Comparison of ENCODE assay signal across 37 cellular contexts in the genomic region with DNA sequence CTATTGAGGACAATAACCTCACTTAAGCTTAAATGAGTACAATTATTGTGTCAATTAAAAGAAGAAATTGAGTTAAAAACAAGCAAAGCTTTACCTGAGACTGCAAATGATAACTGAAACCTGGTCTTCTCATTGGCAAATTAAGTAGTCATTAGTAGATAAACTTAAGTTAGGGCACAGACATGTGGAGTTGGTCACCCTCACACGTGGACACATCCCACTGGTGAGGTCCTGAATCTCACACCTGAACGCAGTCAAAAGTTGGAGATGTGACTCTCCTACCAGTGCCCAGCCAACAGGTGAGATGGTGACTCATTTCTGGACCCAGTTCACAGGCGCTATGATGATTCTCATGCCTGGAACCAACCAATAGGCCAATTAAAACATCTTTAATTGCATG.
DNase-seq lines count a peak whose midpoint lies in the region; ATAC-seq, FAIRE-seq and TF ChIP-seq lines count a peak whose summit lies in the region.
"Had no signal": no experiment of that assay in that cellular context is flagged by ENCODE, and none has a peak within 500 bp of the region (broad histone marks: within the 10 kb centered on the region; RNA-seq: fewer than 3 reads in every experiment).

No MANE protein-coding gene starts in this region.

- no peaks in the 10 kb centered on the region for H3K9me3 Mint-ChIP-seq in activated CD4-positive, alpha-beta T cell treated with anti-CD3 and anti-CD28 coated beads for 36 hours (ENCODE audit: low read depth)
- H3K9me3 Mint-ChIP-seq: CD4-positive, alpha-beta T cell; CD8-positive, alpha-beta T cell had no signal

- H3K4me3 Mint-ChIP-seq in activated CD4-positive, alpha-beta T cell treated with anti-CD3 and anti-CD28 coated beads for 36 hours: no peak overlapping the region
- H3K4me3 Mint-ChIP-seq: B cell; CD14-positive monocyte; CD4-positive, alpha-beta memory T cell; CD4-positive, alpha-beta T cell; CD4-positive, CD25-positive, alpha-beta regulatory T cell; CD8-positive, alpha-beta memory T cell; CD8-positive, alpha-beta T cell had no signal

- POLR2A ChIA-PET in HepG2 (lab: Yijun Ruan, JAX): no interaction called here
- POLR2A ChIA-PET in HEK293 (lab: Yijun Ruan, JAX): no interaction called here
- POLR2A ChIA-PET in activated CD4-positive, alpha-beta T cell treated with anti-CD3 and anti-CD28 coated beads for 36 hours (lab: Charles Lee): no interaction called here

- H3K9ac ChIP-seq in HepG2 (ENCODE audit: insufficient read depth, low read depth, low read length): no peak overlapping the region
- H3K9ac ChIP-seq: BLaER1; BLaER1 treated with 17β-estradiol and CSF1 and Interleukin-3, amounts not matched to agents 10 nM and 100 nM had no signal

- H3K36me3 ChIP-seq in HepG2 (replicated peaks in 1 of 2; ENCODE audit: control insufficient read depth in 1 of 2, insufficient read depth in 2 of 2, low read length in 2 of 2) (no peaks in the 10 kb centered on the region), right lobe of liver (no peaks in the 10 kb centered on the region), HEK293 (ENCODE audit: control insufficient read depth in 2 of 2, insufficient read depth in 1 of 2, low read length in 2 of 2) (no peaks in the 10 kb centered on the region), RWPE2 (ENCODE audit: low read depth) (no peaks in the 10 kb centered on the region)
- H3K36me3 ChIP-seq: BE2C; BLaER1; BLaER1 treated with 17β-estradiol and CSF1 and Interleukin-3, amounts not matched to agents 10 nM and 100 nM had no signal

- TF ChIP-seq CTCF in HepG2 (CRISPR knock-in tag; IDR thresholded peaks at IDR 0.05) (no peak), right lobe of liver (IDR thresholded peaks at IDR 0.05) (no peak), HEK293 (tag by site-specific recombination; IDR thresholded peaks at IDR 0.05) (no peak), RWPE2 (IDR thresholded peaks at IDR 0.05; ENCODE audit: poor library complexity, severe bottlenecking) (no peak)

- no peak overlapping the region for H3K27ac ChIP-seq in HepG2 (ENCODE audit: extremely low read length, insufficient read depth, low read length)
- H3K27ac ChIP-seq in right lobe of liver: no peak overlapping the region
- H3K27ac ChIP-seq in HEK293 (ENCODE audit: extremely low read depth, low read depth, low read length): no peak overlapping the region
- no peak overlapping the region for H3K27ac ChIP-seq in RWPE2 (ENCODE audit: poor library complexity, severe bottlenecking)
- H3K27ac ChIP-seq: 22Rv1; BLaER1; BLaER1 treated with 17β-estradiol and CSF1 and Interleukin-3, amounts not matched to agents 10 nM and 100 nM; C4-2B had no signal

- no peak overlapping the region for H2AFZ ChIP-seq in HepG2 (ENCODE audit: low read length)

- DNase-seq in cardiac septum (ENCODE audit: low spot score) (peak; percentile 14), left cardiac atrium (no peak), HepG2 (ENCODE audit: low spot score) (no peak), right lobe of liver (no peak), RWPE2 (ENCODE audit: low spot score) (peak; percentile 10)
- DNase-seq in activated CD4-positive, alpha-beta T cell treated with anti-CD3 and anti-CD28 coated beads for 36 hours: no peak
- DNase-seq: 8988T; ACHN; AML-193; BE2C; C1 segment of cervical spinal cord; Caco-2; Calu3; CD4-positive, alpha-beta memory T cell; CD4-positive, alpha-beta T cell; CD4-positive, CD25-positive, alpha-beta regulatory T cell; CD8-positive, alpha-beta memory T cell; CD8-positive, alpha-beta T cell; COR-L47; DMS 273 treated with DMSO at 0.1 percent for 48 hours; DMS153; DMS53; DMS79; DMS79 treated with DMSO at 0.1 percent for 48 hours; DND-41; EL had no signal

- intact Hi-C loops in cardiac septum (cut with DNase I) (no loop called here), left cardiac atrium (cut with DNase I) (no loop called here), HepG2 (cut with micrococcal nuclease; ENCODE audit: unreplicated experiment) (no loop called here), right lobe of liver (cut with DNase I) (no loop called here)
- intact Hi-C loops in activated CD4-positive, alpha-beta T cell treated with anti-CD3 and anti-CD28 coated beads for 36 hours (cut with DNase I, micrococcal nuclease): no loop called here

- TF ChIP-seq EP300 in HepG2 (IDR thresholded peaks at IDR 0.05; ENCODE audit: low read depth in 2 of 2, low read length in 2 of 2) (no peak), HepG2 (CRISPR knock-in tag; IDR thresholded peaks at IDR 0.05; ENCODE audit: borderline replicate concordance) (no peak)

- ATAC-seq in left cardiac atrium (no peak), HepG2 (no peak), right lobe of liver (no peak), RWPE2 (ENCODE audit: low read depth) (no peak), HG02870 (IDR thresholded peaks at IDR 0.05; ENCODE audit: unreplicated experiment) (no peak)
- ATAC-seq in activated CD4-positive, alpha-beta T cell treated with anti-CD3 and anti-CD28 coated beads for 36 hours: no peak
- ATAC-seq: A549; CD8-positive, alpha-beta T cell had no signal

- no peak overlapping the region for H3K4me2 ChIP-seq in HepG2 (ENCODE audit: low read depth, low read length)
- H3K4me2 ChIP-seq: A549; BLaER1; BLaER1 treated with 17β-estradiol and CSF1 and Interleukin-3, amounts not matched to agents 10 nM and 100 nM had no signal

- in situ Hi-C loops in HepG2 (cut with HindIII; ENCODE audit: extremely low pct_ligation_motif_present, low pct_unique_long_range_greater_than_20kb): no loop called here

- BruUV-seq in HepG2 (replicated peaks; lab: Mats Ljungman, UMichigan): no TSS peak

- no peak overlapping the region for H3K27ac Mint-ChIP-seq in activated CD4-positive, alpha-beta T cell treated with anti-CD3 and anti-CD28 coated beads for 36 hours
- H3K27ac Mint-ChIP-seq: B cell; CD14-positive monocyte; CD4-positive, alpha-beta memory T cell; CD4-positive, alpha-beta T cell; CD4-positive, CD25-positive, alpha-beta regulatory T cell; CD8-positive, alpha-beta memory T cell; CD8-positive, alpha-beta T cell had no signal

- no peaks in the 10 kb centered on the region for H3K4me1 Mint-ChIP-seq in activated CD4-positive, alpha-beta T cell treated with anti-CD3 and anti-CD28 coated beads for 36 hours
- H3K4me1 Mint-ChIP-seq: B cell; CD14-positive monocyte; CD4-positive, alpha-beta memory T cell; CD4-positive, CD25-positive, alpha-beta regulatory T cell; CD8-positive, alpha-beta memory T cell had no signal

- TF ChIP-seq RAD21 in HepG2 (CRISPR knock-in tag; IDR thresholded peaks at IDR 0.05): no peak

- H4K20me1 ChIP-seq in HepG2 (ENCODE audit: insufficient read depth, low read length): no peaks in the 10 kb centered on the region
- H4K20me1 ChIP-seq: BLaER1; BLaER1 treated with 17β-estradiol and CSF1 and Interleukin-3, amounts not matched to agents 10 nM and 100 nM had no signal

- H3K79me2 ChIP-seq in HepG2 (ENCODE audit: insufficient read depth, low read length): no peaks in the 10 kb centered on the region

- no peaks in the 10 kb centered on the region for H3K36me3 Mint-ChIP-seq in activated CD4-positive, alpha-beta T cell treated with anti-CD3 and anti-CD28 coated beads for 36 hours (ENCODE audit: low read depth)
- H3K36me3 Mint-ChIP-seq: CD14-positive monocyte; CD4-positive, alpha-beta memory T cell; CD4-positive, CD25-positive, alpha-beta regulatory T cell; CD8-positive, alpha-beta memory T cell; CD8-positive, alpha-beta T cell had no signal

- FAIRE-seq in HepG2 (lab: Jason Lieb, UNC): no peak
- FAIRE-seq: A204.1, A549, D721Med had no signal

- CTCF ChIA-PET in HepG2 (lab: Yijun Ruan, JAX; ENCODE audit: low intra/inter-chr PET ratio, low total read pairs): no interaction called here
- CTCF ChIA-PET in HEK293 (lab: Yijun Ruan, JAX): interaction anchor here (1.0 kb wide), 1 partner anchor 153 kb away, joined by 3 read pairs; no protein-coding TSS in a partner anchor
- CTCF ChIA-PET in activated CD4-positive, alpha-beta T cell treated with anti-CD3 and anti-CD28 coated beads for 36 hours (lab: Charles Lee): interaction anchor here (0.9 kb wide), 1 partner anchor 16 kb away, joined by 3 read pairs; no protein-coding TSS in a partner anchor

- H3K9me3 ChIP-seq in HepG2 (ENCODE audit: low read length) (no peaks in the 10 kb centered on the region), right lobe of liver (no peaks in the 10 kb centered on the region), HEK293 (ENCODE audit: control insufficient read depth, insufficient read depth, low read depth, low read length) (no peaks in the 10 kb centered on the region), RWPE2 (ENCODE audit: severe bottlenecking) (no peaks in the 10 kb centered on the region)
- H3K9me3 ChIP-seq: BE2C; BLaER1; BLaER1 treated with 17β-estradiol and CSF1 and Interleukin-3, amounts not matched to agents 10 nM and 100 nM; Caco-2 had no signal

- peaks cover 10% of the 10 kb centered on the region for H3K27me3 Mint-ChIP-seq in activated CD4-positive, alpha-beta T cell treated with anti-CD3 and anti-CD28 coated beads for 36 hours
- H3K27me3 Mint-ChIP-seq: CD4-positive, alpha-beta T cell had no signal

- 0% methylated on average over 2 of the region's 3 CpGs for WGBS in HepG2 (ENCODE audit: low lambda C conversion rate)
- 71% methylated on average over 1 of the region's 3 CpGs for whole genome bisulfite sequencing in right lobe of liver (ENCODE audit: insufficient coverage, low coverage, low lambda C conversion rate, missing lambda C conversion rate)

- H3K4me1 ChIP-seq in HepG2 (ENCODE audit: insufficient read depth, low read length) (no peaks in the 10 kb centered on the region), right lobe of liver (no peaks in the 10 kb centered on the region), HEK293 (ENCODE audit: control insufficient read depth, insufficient read depth, low read length) (no peaks in the 10 kb centered on the region), RWPE2 (ENCODE audit: insufficient read depth, poor library complexity, severe bottlenecking) (peaks cover 12% of the 10 kb centered on the region)
- H3K4me1 ChIP-seq: BE2C; BLaER1; BLaER1 treated with 17β-estradiol and CSF1 and Interleukin-3, amounts not matched to agents 10 nM and 100 nM; Caco-2 had no signal

- H3K4me3 ChIP-seq in HepG2 (replicated peaks in 1 of 3; ENCODE audit: insufficient read depth in 1 of 3, low read depth in 2 of 3, low read length in 3 of 3) (no peak overlapping the region), right lobe of liver (no peak overlapping the region), HEK293 (ENCODE audit: low read depth, low read length) (no peak overlapping the region), RWPE2 (ENCODE audit: severe bottlenecking) (no peak overlapping the region)
- H3K4me3 ChIP-seq: A549; BLaER1; BLaER1 treated with 17β-estradiol and CSF1 and Interleukin-3, amounts not matched to agents 10 nM and 100 nM had no signal

- H3K27me3 ChIP-seq in HepG2 (ENCODE audit: control insufficient read depth in 1 of 2, insufficient read depth in 2 of 2, low read length in 2 of 2): peaks cover 5 to 43% of the 10 kb centered on the region in 2 experiments; a peak in 4 of 5 replicates
- no peaks in the 10 kb centered on the region for H3K27me3 ChIP-seq in right lobe of liver
- H3K27me3 ChIP-seq in RWPE2 (ENCODE audit: insufficient read depth, poor library complexity, severe bottlenecking): no peaks in the 10 kb centered on the region
- H3K27me3 ChIP-seq: BLaER1; BLaER1 treated with 17β-estradiol and CSF1 and Interleukin-3, amounts not matched to agents 10 nM and 100 nM had no signal

- TF ChIP-seq POLR2A in HepG2 (IDR thresholded peaks at IDR 0.05; ENCODE audit: insufficient read depth in 1 of 2, low read depth in 2 of 2, low read length in 2 of 2) (no peak), right lobe of liver (IDR thresholded peaks at IDR 0.05) (no peak)

Comparison
In these comparisons a context has a peak if more than half of its experiments do, and no peak if none do; other contexts are left out.
1. DNase-seq: peak in cardiac septum (single experiment) and RWPE2 (single experiment); none in left cardiac atrium (single experiment), HepG2 (single experiment), right lobe of liver (0 of 3) and activated CD4-positive, alpha-beta T cell treated with anti-CD3 and anti-CD28 coated beads for 36 hours (single experiment).